In the genomic region with DNA sequence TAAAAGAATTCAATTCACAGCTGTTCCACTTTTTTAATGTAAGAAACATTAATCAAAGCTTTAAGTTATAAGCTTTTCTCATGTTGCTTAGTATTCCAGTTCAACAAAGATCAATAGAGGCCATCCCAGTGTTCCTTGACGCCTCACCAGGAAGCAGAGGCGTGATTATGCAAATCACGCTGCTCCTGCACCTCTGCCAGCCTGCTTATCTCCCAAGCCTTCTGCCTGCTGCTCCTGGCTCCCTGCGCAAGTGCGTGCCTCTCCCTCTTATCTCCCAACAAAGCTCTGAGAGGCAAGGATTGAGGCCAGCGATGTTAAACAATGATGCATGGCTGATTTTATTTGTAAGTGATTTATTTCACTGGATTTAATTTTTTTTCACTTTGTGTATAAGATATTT, we compare ENCODE assay signal across 12 cellular contexts. TPM values are rescaled to one million over a fixed set of nuclear protein-coding genes. Genes with fewer than 3 reads are reported as not detected.
DNase-seq lines count a peak whose midpoint lies in the region; ATAC-seq and TF ChIP-seq lines count a peak whose summit lies in the region.
"Had no signal": no experiment of that assay in that cellular context is flagged by ENCODE, and none has a peak within 500 bp of the region (broad histone marks: within the 10 kb centered on the region; RNA-seq: fewer than 3 reads in every experiment).

No MANE protein-coding gene starts in this region.

- H2AFZ ChIP-seq in SK-N-SH (ENCODE audit: low read depth): no peak overlapping the region

- H3K4me3 ChIP-seq in SK-N-SH (ENCODE audit: low read depth in 2 of 2, low read length in 1 of 2): no peak overlapping the region
- H3K4me3 ChIP-seq in fibroblast of pulmonary artery (replicated peaks; ENCODE audit: low read depth, low read length): no peak overlapping the region
- H3K4me3 ChIP-seq in sigmoid colon: no peak overlapping the region
- H3K4me3 ChIP-seq: upper lobe of left lung had no signal

- no peaks in the 10 kb centered on the region for H3K79me2 ChIP-seq in SK-N-SH (ENCODE audit: insufficient read depth)

- H3K36me3 ChIP-seq in SK-N-SH (replicated peaks in 1 of 2; ENCODE audit: control insufficient read depth in 1 of 2, insufficient read depth in 2 of 2, low read length in 1 of 2): no peaks in the 10 kb centered on the region
- peaks cover 0 to 3% (median 0%) of the 10 kb centered on the region in 4 donors for H3K36me3 ChIP-seq in sigmoid colon

- TF ChIP-seq POLR2A in sigmoid colon (IDR thresholded peaks at IDR 0.05): no peak

- H3K27me3 ChIP-seq in SK-N-SH (ENCODE audit: insufficient read depth) (no peaks in the 10 kb centered on the region), sigmoid colon (no peaks in the 10 kb centered on the region)
- H3K27me3 ChIP-seq: upper lobe of left lung had no signal

- no peak for TF ChIP-seq CTCF in SK-N-SH (IDR thresholded peaks at IDR 0.05)
- no peak for TF ChIP-seq CTCF in fibroblast of pulmonary artery (IDR thresholded peaks at IDR 0.05; ENCODE audit: low read length, missing control alignments)
- TF ChIP-seq CTCF in sigmoid colon (IDR thresholded peaks at IDR 0.05): no peak

- DNase-seq in SK-N-SH (peak; percentile 66), NCI-H774 (lab: John Stamatoyannopoulos, UW) (peak; percentile 80), fibroblast of pulmonary artery (ENCODE audit: low read depth) (peak; percentile 24), pulmonary artery endothelial cell (ENCODE audit: low read depth, low spot score) (peak; percentile 44), H4 (ENCODE audit: low spot score) (no peak), sigmoid colon (no peak)
- DNase-seq: activated T-cell treated with anti-CD3 and anti-CD28 coated beads for 4 hours, upper lobe of left lung had no signal

- no peak overlapping the region for H3K9ac ChIP-seq in SK-N-SH

- no peaks in the 10 kb centered on the region for H3K9me2 ChIP-seq in SK-N-SH

- H3K9me3 ChIP-seq in SK-N-SH: no peaks in the 10 kb centered on the region
- H3K9me3 ChIP-seq in sigmoid colon: no peaks in the 10 kb centered on the region
- H3K9me3 ChIP-seq: upper lobe of left lung had no signal

- peak; percentile 11; the same call in 1 of the 2 replicates for TF ChIP-seq RAD21 in SK-N-SH (IDR thresholded peaks at IDR 0.05; ENCODE audit: low read length)

- no peaks in the 10 kb centered on the region for H4K20me1 ChIP-seq in SK-N-SH (ENCODE audit: insufficient read depth)

- ATAC-seq in SK-N-SH treated with all-trans-retinoic acid at 6 μM for 48 hours (no peak), GM19324 (IDR thresholded peaks at IDR 0.05; ENCODE audit: low FRiP score, unreplicated experiment) (no peak)

- intact Hi-C loops in sigmoid colon (cut with DNase I): no loop called here

- H3K4me2 ChIP-seq in SK-N-SH: no peak overlapping the region

- peaks cover 0 to 25% of the 10 kb centered on the region in 2 experiments; a peak in 3 of 4 replicates for H3K4me1 ChIP-seq in SK-N-SH (ENCODE audit: control insufficient read depth in 1 of 2, insufficient read depth in 2 of 2, low read depth in 1 of 2, low read length in 1 of 2)
- H3K4me1 ChIP-seq in sigmoid colon: no peaks in the 10 kb centered on the region
- H3K4me1 ChIP-seq: upper lobe of left lung had no signal

- CTCF ChIA-PET in SK-N-SH (lab: Yijun Ruan, JAX): interaction anchor here (0.6 to 3.7 kb wide), 8 partner anchors 9 to 327 kb away, joined by 3 to 9 read pairs (median 3); no protein-coding TSS in a partner anchor

- POLR2A ChIA-PET in SK-N-SH (lab: Yijun Ruan, JAX): no interaction called here

- TF ChIP-seq EP300 in SK-N-SH (IDR thresholded peaks at IDR 0.05; ENCODE audit: borderline replicate concordance in 1 of 2, low read depth in 1 of 2, low read length in 1 of 2) (peak in 1 of 2 experiments; percentile 40; a peak in 1 of 4 replicates), sigmoid colon (IDR thresholded peaks at IDR 0.05) (no peak)

- H3K27ac ChIP-seq in SK-N-SH (ENCODE audit: low read depth in 2 of 2, low read length in 1 of 2): no peak overlapping the region
- H3K27ac ChIP-seq in sigmoid colon: no peak overlapping the region
- H3K27ac ChIP-seq: upper lobe of left lung had no signal

- no peaks in the 10 kb centered on the region for H3F3A ChIP-seq in SK-N-SH (replicated peaks; ENCODE audit: insufficient read depth)

- WGBS in SK-N-SH (ENCODE audit: low lambda C conversion rate): 59% methylated on average over 6 of the region's 6 CpGs
- 18 to 61% methylated on average over 6 of the region's 6 CpGs for WGBS in sigmoid colon, 2 donors

TF ChIP-seq in SK-N-SH, 30 proteins besides CTCF, POLR2A, EP300 and RAD21:
- TF ChIP-seq TCF12 (IDR thresholded peaks at IDR 0.05) (no peak), FOSL2 (IDR thresholded peaks at IDR 0.05; ENCODE audit: borderline replicate concordance, low read depth) (no peak), GATA2 (CRISPR knock-in tag; IDR thresholded peaks at IDR 0.05) (peak; percentile 95), MXI1 (IDR thresholded peaks at IDR 0.05; ENCODE audit: low read depth, low read length) (peak; percentile 21; the same call in 1 of the 2 replicates), SIN3A (IDR thresholded peaks at IDR 0.05; ENCODE audit: borderline replicate concordance, low read depth, low read length) (no peak), CHD2 (IDR thresholded peaks at IDR 0.05; ENCODE audit: low read length, partially characterized antibody) (peak; percentile 20), NRF1 (IDR thresholded peaks at IDR 0.05; ENCODE audit: low read depth, low read length) (peak; percentile 63)
TF ChIP-seq in SK-N-SH: peak in this region for 4.

TF ChIP-seq in SK-N-SH treated with all-trans-retinoic acid at 6 μM for 48 hours, 23 proteins besides CTCF, POLR2A, EP300 and RAD21:
- TF ChIP-seq ISL1 (CRISPR knock-in tag; IDR thresholded peaks at IDR 0.05) (no peak), ZNF565 (CRISPR knock-in tag; conservative IDR thresholded peaks at IDR 0.05; ENCODE audit: low read depth) (no peak), TCF4 (CRISPR knock-in tag; IDR thresholded peaks at IDR 0.05; ENCODE audit: borderline replicate concordance) (no peak), TOX (CRISPR knock-in tag; IDR thresholded peaks at IDR 0.05; ENCODE audit: borderline replicate concordance) (no peak), OSR1 (CRISPR knock-in tag; IDR thresholded peaks at IDR 0.05) (no peak)

RNA-seq across cellular contexts. Expression of gene INSM1, which starts 42.8 kb away (rescaled TPM):
- not detected in 2 replicates for polyA plus RNA-seq in SK-N-SH (2012; rRNA removed)
- polyA plus RNA-seq in SK-N-SH (2012; cell fraction: cytosol; rRNA removed): not detected in 2 replicates
- polyA plus RNA-seq in SK-N-SH (2012; cell fraction: nucleus; rRNA removed): not detected in 2 replicates
- total RNA-seq in pulmonary artery endothelial cell: not detected in 2 replicates
- total RNA-seq in H4 (2014; rRNA removed; shearing (Covaris generic)): 0.14 and 0.18 TPM in 2 replicates
- under 1 TPM in 2 of 4 donors, not detected in 2; 0.36 to 0.55 TPM for total RNA-seq in sigmoid colon
- 1 to 10 TPM in 2 of 3 donors, under 1 TPM in 1; 0.80 to 1.4 (median 1.2) TPM for polyA plus RNA-seq in sigmoid colon
- total RNA-seq: A172, glomerular endothelial cell, upper lobe of left lung had no signal

Comparison
In these comparisons a context has a peak if more than half of its experiments do, and no peak if none do; other contexts are left out.
1. DNase-seq: peak in SK-N-SH (single experiment), NCI-H774 (single experiment), fibroblast of pulmonary artery (single experiment) and pulmonary artery endothelial cell (single experiment); none in H4 (single experiment) and sigmoid colon (single experiment).